In the genomic region with DNA sequence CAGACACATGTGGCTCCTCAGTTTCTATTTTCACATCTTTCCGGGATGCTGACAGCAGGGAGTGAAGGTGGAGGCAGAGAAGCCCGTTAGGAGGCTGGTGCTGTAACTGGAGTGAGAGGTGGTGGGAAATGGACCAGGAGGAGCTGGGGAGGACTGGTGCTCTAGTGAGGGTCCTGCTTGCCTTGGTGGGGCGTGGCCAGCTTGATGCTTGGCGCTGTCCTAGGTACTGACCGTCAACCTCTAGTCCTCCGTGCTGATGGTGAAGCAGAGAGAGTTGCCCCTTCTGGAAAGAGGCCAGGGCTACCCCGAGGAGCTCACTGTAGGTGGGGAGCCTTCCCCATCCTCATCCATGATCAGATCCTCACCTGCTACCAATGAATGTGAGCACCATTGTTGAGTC, we compare ENCODE assay signal across 1 cellular context.
A peak's percentile ranks its signal among the peaks of the same experiment; 100 is the strongest.
TF ChIP-seq lines count a peak whose summit lies in the region.

No MANE protein-coding gene starts in this region.

TF ChIP-seq in WTC11, 78 proteins besides CTCF, POLR2A, EP300 and RAD21 (continued from another document):
- TF ChIP-seq ARID4B (CRISPR knock-in tag; IDR thresholded peaks at IDR 0.05; ENCODE audit: borderline replicate concordance) (peak; percentile 57; the same call in 1 of the 2 replicates), CREM (CRISPR knock-in tag; IDR thresholded peaks at IDR 0.05) (peak; percentile 57; the same call in 1 of the 2 replicates)
- TF ChIP-seq, protein P1, sequence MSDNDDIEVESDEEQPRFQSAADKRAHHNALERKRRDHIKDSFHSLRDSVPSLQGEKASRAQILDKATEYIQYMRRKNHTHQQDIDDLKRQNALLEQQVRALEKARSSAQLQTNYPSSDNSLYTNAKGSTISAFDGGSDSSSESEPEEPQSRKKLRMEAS (CRISPR knock-in tag; IDR thresholded peaks at IDR 0.05) = no peak
- TF ChIP-seq, protein P2, sequence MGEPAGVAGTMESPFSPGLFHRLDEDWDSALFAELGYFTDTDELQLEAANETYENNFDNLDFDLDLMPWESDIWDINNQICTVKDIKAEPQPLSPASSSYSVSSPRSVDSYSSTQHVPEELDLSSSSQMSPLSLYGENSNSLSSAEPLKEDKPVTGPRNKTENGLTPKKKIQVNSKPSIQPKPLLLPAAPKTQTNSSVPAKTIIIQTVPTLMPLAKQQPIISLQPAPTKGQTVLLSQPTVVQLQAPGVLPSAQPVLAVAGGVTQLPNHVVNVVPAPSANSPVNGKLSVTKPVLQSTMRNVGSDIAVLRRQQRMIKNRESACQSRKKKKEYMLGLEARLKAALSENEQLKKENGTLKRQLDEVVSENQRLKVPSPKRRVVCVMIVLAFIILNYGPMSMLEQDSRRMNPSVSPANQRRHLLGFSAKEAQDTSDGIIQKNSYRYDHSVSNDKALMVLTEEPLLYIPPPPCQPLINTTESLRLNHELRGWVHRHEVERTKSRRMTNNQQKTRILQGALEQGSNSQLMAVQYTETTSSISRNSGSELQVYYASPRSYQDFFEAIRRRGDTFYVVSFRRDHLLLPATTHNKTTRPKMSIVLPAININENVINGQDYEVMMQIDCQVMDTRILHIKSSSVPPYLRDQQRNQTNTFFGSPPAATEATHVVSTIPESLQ (CRISPR knock-in tag; IDR thresholded peaks at IDR 0.05) = no peak
